ENCODE assay signal across 25 cellular contexts in genomic region chr3:192259661-192260060, GRCh38.
"Had no signal": no experiment of that assay in that cellular context is flagged by ENCODE, and none has a peak within 500 bp of the region (broad histone marks: within the 10 kb centered on the region; RNA-seq: fewer than 3 reads in every experiment).

No MANE protein-coding gene starts in this region.

- H3K36me3 Mint-ChIP-seq: activated naive CD8-positive, alpha-beta T cell treated with anti-CD3 and anti-CD28 coated beads, Interleukin-2, amount 10 ng/mL, durations not matched to agents 7 days and 5 days; mesothelial cell of epicardium had no signal

- H3K9me3 Mint-ChIP-seq: activated CD4-positive, alpha-beta T cell treated with anti-CD3 and anti-CD28 coated beads, Interleukin-2, amount 10 ng/mL, durations not matched to agents 7 days and 5 days; activated naive CD8-positive, alpha-beta T cell treated with anti-CD3 and anti-CD28 coated beads, Interleukin-2, amount 10 ng/mL, durations not matched to agents 7 days and 5 days; mesothelial cell of epicardium; nephron had no signal

- H3K27ac Mint-ChIP-seq: activated CD4-positive, alpha-beta T cell treated with anti-CD3 and anti-CD28 coated beads, Interleukin-2, amount 10 ng/mL, durations not matched to agents 7 days and 5 days; activated CD8-positive, alpha-beta T cell treated with anti-CD3 and anti-CD28 coated beads, Interleukin-2, amount 10 ng/mL, durations not matched to agents 7 days and 5 days; activated naive CD8-positive, alpha-beta T cell treated with anti-CD3 and anti-CD28 coated beads, Interleukin-2, amount 10 ng/mL, durations not matched to agents 7 days and 5 days; activated T-cell treated with anti-CD3 and anti-CD28 coated beads, Interleukin-2, amount 50 U/mL, for 24 hours; activated T-helper 2 cell treated with anti-CD3 and anti-CD28 coated beads, Interferon-gamma antibody, Interleukin-2, Interleukin-4, amounts not matched to agents 10 μg/mL and 5 μg/mL and 100 μg/mL, durations not matched to agents 14 hours and 24 hours and 36 hours; mesothelial cell of epicardium; nephron had no signal

- H3K4me1 ChIP-seq: gastroesophageal sphincter, lower lobe of right lung, right atrium auricular region, upper lobe of right lung had no signal

- DNase-seq: activated CD4-positive, alpha-beta T cell treated with anti-CD3 and anti-CD28 coated beads, Interleukin-2, amount 10 ng/mL, durations not matched to agents 7 days and 5 days; activated CD8-positive, alpha-beta T cell treated with anti-CD3 and anti-CD28 coated beads, Interleukin-2, amount 10 ng/mL, durations not matched to agents 7 days and 5 days; activated naive CD4-positive, alpha-beta T cell treated with Interleukin-2 at 50 U/mL for 16 hours; activated naive CD8-positive, alpha-beta T cell treated with anti-CD3 and anti-CD28 coated beads, Interleukin-2, amount 10 ng/mL, durations not matched to agents 7 days and 5 days; activated T-cell treated with anti-CD3 and anti-CD28 coated beads, Interleukin-2, amount 50 U/mL, for 24 hours; amygdala; brain microvascular endothelial cell; cortex of kidney; heart right ventricle; left colon; lower lobe of right lung; stimulated activated CD4-positive, alpha-beta T cell treated with anti-CD3 and anti-CD28 coated beads, Interleukin-12 subunit alpha, Interleukin-12 subunit beta, amount 100 ng/mL, for 4 hours; stimulated activated CD4-positive, alpha-beta T cell treated with anti-CD3 and anti-CD28 coated beads, Interleukin-1b, Interleukin-23, amount 100 ng/mL, for 48 hours; stimulated activated CD8-positive, alpha-beta memory T cell treated with anti-CD3 and anti-CD28 coated beads, Interleukin-4, amount 100 ng/mL, for 48 hours; stimulated activated naive CD4-positive, alpha-beta T cell; T-helper 1 cell; T-helper 9 cell; upper lobe of right lung had no signal

- H3K4me3 Mint-ChIP-seq: activated CD4-positive, alpha-beta T cell treated with anti-CD3 and anti-CD28 coated beads, Interleukin-2, amount 10 ng/mL, durations not matched to agents 7 days and 5 days; activated CD8-positive, alpha-beta T cell treated with anti-CD3 and anti-CD28 coated beads, Interleukin-2, amount 10 ng/mL, durations not matched to agents 7 days and 5 days; activated naive CD8-positive, alpha-beta T cell treated with anti-CD3 and anti-CD28 coated beads, Interleukin-2, amount 10 ng/mL, durations not matched to agents 7 days and 5 days; activated T-cell treated with anti-CD3 and anti-CD28 coated beads, Interleukin-2, amount 50 U/mL, for 24 hours; mesothelial cell of epicardium; nephron had no signal

- H3K4me3 ChIP-seq: gastroesophageal sphincter, heart right ventricle, lower lobe of right lung, right atrium auricular region, upper lobe of right lung had no signal

- H3K27me3 ChIP-seq: brain microvascular endothelial cell, gastroesophageal sphincter, heart right ventricle, right atrium auricular region, upper lobe of right lung had no signal

- ATAC-seq: activated CD8-positive, alpha-beta T cell treated with anti-CD3 and anti-CD28 coated beads, Interleukin-2, amount 10 ng/mL, durations not matched to agents 7 days and 5 days; esophagus mucosa; gastroesophageal sphincter; left colon; lower lobe of right lung; upper lobe of right lung had no signal

- H3K36me3 ChIP-seq: brain microvascular endothelial cell, gastroesophageal sphincter, heart right ventricle, lower lobe of right lung, right atrium auricular region, upper lobe of right lung had no signal

- H3K27me3 Mint-ChIP-seq: activated CD4-positive, alpha-beta T cell treated with anti-CD3 and anti-CD28 coated beads, Interleukin-2, amount 10 ng/mL, durations not matched to agents 7 days and 5 days; activated naive CD8-positive, alpha-beta T cell treated with anti-CD3 and anti-CD28 coated beads, Interleukin-2, amount 10 ng/mL, durations not matched to agents 7 days and 5 days; activated T-cell treated with anti-CD3 and anti-CD28 coated beads, Interleukin-2, amount 50 U/mL, for 24 hours had no signal

- H3K27ac ChIP-seq: brain microvascular endothelial cell, gastroesophageal sphincter, heart right ventricle, lower lobe of right lung, upper lobe of right lung had no signal

- H3K9me3 ChIP-seq: gastroesophageal sphincter, heart right ventricle, lower lobe of right lung, right atrium auricular region, upper lobe of right lung had no signal

- FAIRE-seq: endometrium had no signal

- H3K4me1 Mint-ChIP-seq: activated CD4-positive, alpha-beta T cell treated with anti-CD3 and anti-CD28 coated beads, Interleukin-2, amount 10 ng/mL, durations not matched to agents 7 days and 5 days; activated naive CD8-positive, alpha-beta T cell treated with anti-CD3 and anti-CD28 coated beads, Interleukin-2, amount 10 ng/mL, durations not matched to agents 7 days and 5 days; mesothelial cell of epicardium; nephron had no signal
